In genomic region chr20:3218307-3218988, GRCh38 we compare ENCODE assay signal across 8 cellular contexts. TPM values are rescaled to one million over a fixed set of nuclear protein-coding genes. Genes with fewer than 3 reads are reported as not detected.
A peak's percentile ranks its signal among the peaks of the same experiment; 100 is the strongest.
DNase-seq lines count a peak whose midpoint lies in the region; ATAC-seq and TF ChIP-seq lines count a peak whose summit lies in the region.

No MANE protein-coding gene starts in this region.

- intact Hi-C loops in esophagus squamous epithelium (cut with DNase I) = loop anchor here (10.0 kb wide), 1 partner anchor 96 kb away; no protein-coding TSS in a partner anchor

- WGBS in esophagus squamous epithelium, 2 donors = 45 to 65% methylated on average over 4 to 9 of the region's 30 CpGs
- WGBS in upper lobe of left lung, 2 donors = 25 to 86% methylated on average over 5 to 30 of the region's 30 CpGs

- TF ChIP-seq CTCF in esophagus squamous epithelium (IDR thresholded peaks at IDR 0.05) (peak; percentile 67 to 98 (median 92)), osteocyte (IDR thresholded peaks at IDR 0.05) (peak; percentile 93), upper lobe of left lung (IDR thresholded peaks at IDR 0.05) (peak; percentile 86 to 95 (median 92))

- H3K27me3 ChIP-seq in esophagus squamous epithelium (no peaks in the 10 kb centered on the region), upper lobe of left lung (no peaks in the 10 kb centered on the region)

- no peak overlapping the region for H3K27ac Mint-ChIP-seq in osteocyte (ENCODE audit: unreplicated experiment)

- H3K27ac ChIP-seq in esophagus squamous epithelium (peak overlapping the region in 3 of 4 donors; percentile 6 to 52 (median 18)), upper lobe of left lung (no peak overlapping the region)

- no peaks in the 10 kb centered on the region for H3K4me1 Mint-ChIP-seq in osteocyte (ENCODE audit: unreplicated experiment)

- DNase-seq in COLO668 (lab: John Stamatoyannopoulos, UW; ENCODE audit: unreplicated experiment) (peak; percentile 80), NCI-H460 (ENCODE audit: extremely low read depth, low read depth) (peak; percentile 59), activated T-cell treated with anti-CD3 and anti-CD28 coated beads for 24 hours (ENCODE audit: low read depth) (peak; percentile 68), esophagus squamous epithelium (lab: John Stamatoyannopoulos, UW) (no peak), osteocyte (ENCODE audit: extremely low spot score, unreplicated experiment) (no peak), upper lobe of left lung (peak; percentile 60 to 96)

- ATAC-seq in GM21529 (IDR thresholded peaks at IDR 0.05; ENCODE audit: unreplicated experiment) (peak; percentile 69), upper lobe of left lung (ENCODE audit: low FRiP score in 2 of 2) (peak; percentile 73 to 92), GM21381 (IDR thresholded peaks at IDR 0.05; ENCODE audit: unreplicated experiment) (no peak)

- no peaks in the 10 kb centered on the region for H3K27me3 Mint-ChIP-seq in osteocyte (ENCODE audit: unreplicated experiment)

- H3K9me3 Mint-ChIP-seq in osteocyte (ENCODE audit: unreplicated experiment) = no peaks in the 10 kb centered on the region

- H3K36me3 Mint-ChIP-seq in osteocyte (ENCODE audit: unreplicated experiment) = peaks cover 13% of the 10 kb centered on the region

- no peak for TF ChIP-seq EP300 in upper lobe of left lung (IDR thresholded peaks at IDR 0.05)

- H3K4me1 ChIP-seq in esophagus squamous epithelium (peaks cover 6 to 38% (median 8%) of the 10 kb centered on the region in 3 donors), upper lobe of left lung (peaks cover 3 to 8% (median 8%) of the 10 kb centered on the region in 4 donors)

- TF ChIP-seq POLR2A in esophagus squamous epithelium (IDR thresholded peaks at IDR 0.05) (no peak), upper lobe of left lung (IDR thresholded peaks at IDR 0.05) (no peak)

- H3K36me3 ChIP-seq in esophagus squamous epithelium (peaks cover 0 to 83% (median 16%) of the 10 kb centered on the region in 3 donors), upper lobe of left lung (peaks cover 3 to 64% (median 37%) of the 10 kb centered on the region in 4 donors)

- peak overlapping the region in 1 of 4 donors; percentile 14 for H3K4me3 ChIP-seq in esophagus squamous epithelium
- no peak overlapping the region for H3K4me3 ChIP-seq in upper lobe of left lung

- H3K4me3 Mint-ChIP-seq in osteocyte (ENCODE audit: unreplicated experiment) = no peak overlapping the region

- H3K9me3 ChIP-seq in esophagus squamous epithelium = no peaks in the 10 kb centered on the region
- H3K9me3 ChIP-seq in upper lobe of left lung = no peaks in the 10 kb centered on the region

RNA-seq across cellular contexts. Expression of gene ITPA, which starts 9.2 kb away (rescaled TPM):
- total RNA-seq in NCI-H460 (2014; rRNA removed; shearing (Covaris generic)) = 116 TPM in 2 replicates
- 168 and 180 TPM in 2 replicates for polyA plus RNA-seq in NCI-H460 (2014; cell fraction: nucleus; rRNA removed)
- total RNA-seq in esophagus squamous epithelium = 10 to 100 TPM; 47.1 to 54.5 (median 48.7) TPM
- 57.5 and 58.4 TPM in 2 replicates for total RNA-seq in osteocyte
- total RNA-seq in upper lobe of left lung = 10 to 100 TPM; 31.5 to 58.5 (median 43.3) TPM

RNA-seq across cellular contexts. Expression of gene DDRGK1, which starts 14.0 kb away (rescaled TPM):
- total RNA-seq in NCI-H460 (2014; rRNA removed; shearing (Covaris generic)) = 81.4 and 90.9 TPM in 2 replicates
- 110 and 118 TPM in 2 replicates for polyA plus RNA-seq in NCI-H460 (2014; cell fraction: nucleus; rRNA removed)
- total RNA-seq in esophagus squamous epithelium = 10 to 100 TPM; 59.2 to 71.7 (median 66.4) TPM
- 79.6 and 84.2 TPM in 2 replicates for total RNA-seq in osteocyte
- total RNA-seq in upper lobe of left lung = 100 to 1,000 TPM in 5 of 6 donors, 10 to 100 TPM in 1; 90.2 to 192 (median 110) TPM

RNA-seq across cellular contexts. Expression of gene SLC4A11, which starts 20.5 kb away (rescaled TPM):
- total RNA-seq in NCI-H460 (2014; rRNA removed; shearing (Covaris generic)) = 65.8 and 71.0 TPM in 2 replicates
- polyA plus RNA-seq in NCI-H460 (2014; cell fraction: nucleus; rRNA removed) = 78.0 and 78.5 TPM in 2 replicates
- 10 to 100 TPM in 3 of 4 donors, 1 to 10 TPM in 1; 7.2 to 24.7 (median 17.7) TPM for total RNA-seq in esophagus squamous epithelium
- 2.4 and 3.2 TPM in 2 replicates for total RNA-seq in osteocyte
- total RNA-seq in upper lobe of left lung = 10 to 100 TPM in 1 of 6 donors, 1 to 10 TPM in 5; 2.6 to 14.9 (median 5.2) TPM

RNA-seq across cellular contexts. Expression of gene LZTS3, which starts 45.1 kb away (rescaled TPM):
- 3.4 and 3.8 TPM in 2 replicates for total RNA-seq in NCI-H460 (2014; rRNA removed; shearing (Covaris generic))
- 7.5 and 9.7 TPM in 2 replicates for polyA plus RNA-seq in NCI-H460 (2014; cell fraction: nucleus; rRNA removed)
- total RNA-seq in esophagus squamous epithelium (1 to 10 TPM; 1.1 to 6.3 (median 4.4) TPM), osteocyte (6.6 and 6.9 TPM in 2 replicates), upper lobe of left lung (10 to 100 TPM; 19.1 to 52.2 (median 31.1) TPM)

RNA-seq across cellular contexts. Expression of gene FASTKD5, which starts 58.8 kb away (rescaled TPM):
- total RNA-seq in NCI-H460 (2014; rRNA removed; shearing (Covaris generic)) = 33.5 and 37.5 TPM in 2 replicates
- 22.3 and 27.1 TPM in 2 replicates for polyA plus RNA-seq in NCI-H460 (2014; cell fraction: nucleus; rRNA removed)
- total RNA-seq in esophagus squamous epithelium = 10 to 100 TPM; 13.4 to 19.8 (median 16.5) TPM
- total RNA-seq in osteocyte = 13.5 and 14.0 TPM in 2 replicates
- total RNA-seq in upper lobe of left lung = 10 to 100 TPM; 10.1 to 24.3 (median 16.5) TPM

Comparison
In these comparisons a context has a peak if more than half of its experiments do, and no peak if none do; other contexts are left out.
1. DNase-seq: peak in COLO668 (single experiment), NCI-H460 (single experiment), activated T-cell treated with anti-CD3 and anti-CD28 coated beads for 24 hours (single experiment) and upper lobe of left lung (2 of 2); none in esophagus squamous epithelium (single experiment) and osteocyte (single experiment).
2. H3K27ac ChIP-seq: peak in esophagus squamous epithelium (3 of 4); none in upper lobe of left lung (0 of 4).
3. Peak in every context shown above with its lines, with median percentiles within 50 percentile points of each other: CTCF ChIP-seq.